Comparison of ENCODE assay signal across 1 cellular context in genomic region chr3:153209596-153209995, GRCh38.
A peak's percentile ranks its signal among the peaks of the same experiment; 100 is the strongest.
TF ChIP-seq lines count a peak whose summit lies in the region.

No MANE protein-coding gene starts in this region.

TF ChIP-seq in GM23338, 12 proteins besides CTCF, POLR2A, EP300 and RAD21 (continued from another document):
- TF ChIP-seq ZNF462 (CRISPR knock-in tag; IDR thresholded peaks at IDR 0.05), result peak; percentile 84
